9 cellular contexts compared by ENCODE assay signal in genomic region chr3:71102111-71103039, GRCh38.
DNase-seq lines count a peak whose midpoint lies in the region; ATAC-seq, FAIRE-seq and TF ChIP-seq lines count a peak whose summit lies in the region.
"Had no signal": no experiment of that assay in that cellular context is flagged by ENCODE, and none has a peak within 500 bp of the region (broad histone marks: within the 10 kb centered on the region; RNA-seq: fewer than 3 reads in every experiment).

No MANE protein-coding gene starts in this region.

- H3K9me3 ChIP-seq in A549 = no peaks in the 10 kb centered on the region
- no peaks in the 10 kb centered on the region for H3K9me3 ChIP-seq in body of pancreas

- TF ChIP-seq POLR2A in A549 (IDR thresholded peaks at IDR 0.05; ENCODE audit: low read length) = no peak
- no peak for TF ChIP-seq POLR2A in body of pancreas (IDR thresholded peaks at IDR 0.05)

- 52% methylated on average over 11 of the region's 11 CpGs for WGBS in A549 (ENCODE audit: missing lambda C conversion rate)
- 54 to 65% methylated on average over 11 of the region's 11 CpGs for WGBS in body of pancreas, 2 donors

- ATAC-seq in A549 (peak; percentile 84 to 90), body of pancreas (peak; percentile 67), HG03175 (IDR thresholded peaks at IDR 0.05; ENCODE audit: unreplicated experiment) (no peak), HG03095 (IDR thresholded peaks at IDR 0.05; ENCODE audit: unreplicated experiment) (no peak)

- FAIRE-seq in A549 (lab: Jason Lieb, UNC) = no peak

- TF ChIP-seq CTCF in A549 (IDR thresholded peaks at IDR 0.05) (no peak), body of pancreas (IDR thresholded peaks at IDR 0.05) (no peak)

- 0 out of 3 replicates have a peak overlapping the region, but pooled peaks have one; percentile 7 for H3K4me3 ChIP-seq in A549
- no peak overlapping the region for H3K4me3 ChIP-seq in body of pancreas

- no peak; a peak in 1 of 5 replicates for TF ChIP-seq RAD21 in A549 (conservative IDR thresholded peaks at IDR 0.05 in 1 of 2, IDR thresholded peaks at IDR 0.05 in 1 of 2)

- H3K4me2 ChIP-seq in A549 = peak overlapping the region; percentile 66

- POLR2A ChIA-PET in A549 (lab: Yijun Ruan, JAX) = interaction anchor here (0.6 to 1.0 kb wide), 3 partner anchors 18 to 152 kb away, joined by 3 to 5 read pairs (median 3); no protein-coding TSS in a partner anchor

- intact Hi-C loops in body of pancreas (cut with DNase I) = no loop called here

- DNase-seq in A549 (ENCODE audit: low read depth in 1 of 2, low spot score in 1 of 2) = peak in 1 of 2 experiments; percentile 71
- DNase-seq in LHCN-M2 (ENCODE audit: low read depth) = peak; percentile 87
- DNase-seq in body of pancreas = peak in 1 of 4 donors; percentile 27
- DNase-seq in lung microvascular endothelial cell (ENCODE audit: low read depth in 2 of 2) = peak; percentile 89 to 95
- no peak for DNase-seq in DMS114 treated with DMSO at 0.1 percent for 48 hours (lab: John Stamatoyannopoulos, UW; ENCODE audit: unreplicated experiment)
- DNase-seq in NCI-H2227 treated with DMSO at 0.1 percent for 48 hours (lab: John Stamatoyannopoulos, UW) = no peak

- H3K27me3 ChIP-seq in body of pancreas = no peaks in the 10 kb centered on the region

- CTCF ChIA-PET in A549 (lab: Yijun Ruan, JAX) = interaction anchor here (1.5 to 2.4 kb wide), 2 partner anchors 8 to 34 kb away, joined by 4 read pairs; no protein-coding TSS in a partner anchor

- no peaks in the 10 kb centered on the region for H3K36me3 ChIP-seq in body of pancreas (replicated peaks in 1 of 2; ENCODE audit: insufficient read depth in 1 of 2, low read depth in 2 of 2)

- peaks cover 48% of the 10 kb centered on the region for H3K4me1 ChIP-seq in A549
- peaks cover 52% of the 10 kb centered on the region for H3K4me1 ChIP-seq in body of pancreas
- H3K4me1 ChIP-seq: parathyroid adenoma had no signal

- TF ChIP-seq EP300 in A549 (IDR thresholded peaks at IDR 0.05) = peak; percentile 74 to 77; a peak in 3 of 5 replicates

- H3K27ac ChIP-seq in A549 (peak overlapping the region; percentile 66 to 77), body of pancreas (peak overlapping the region in 1 of 4 donors; percentile 11)
- H3K27ac ChIP-seq: parathyroid adenoma had no signal

TF ChIP-seq in A549, 52 proteins besides CTCF, POLR2A, EP300 and RAD21:
- TF ChIP-seq HDAC2 (IDR thresholded peaks at IDR 0.05) = no peak
- no peak for TF ChIP-seq BHLHE40 (IDR thresholded peaks at IDR 0.05; ENCODE audit: low read depth, low read length)
- TF ChIP-seq CHD2 (IDR thresholded peaks at IDR 0.05; ENCODE audit: low read length, partially characterized antibody) = no peak
- TF ChIP-seq MAFK (IDR thresholded peaks at IDR 0.05; ENCODE audit: partially characterized antibody) = no peak
- no peak for TF ChIP-seq RARB (CRISPR knock-in tag; IDR thresholded peaks at IDR 0.05)
- peak; percentile 83 for TF ChIP-seq FOSL2 (IDR thresholded peaks at IDR 0.05)
- peak; percentile 84 for TF ChIP-seq FOSL2 (CRISPR knock-in tag; IDR thresholded peaks at IDR 0.05)
- TF ChIP-seq HOXB5 (CRISPR knock-in tag; IDR thresholded peaks at IDR 0.05) = no peak
- peak; percentile 91 for TF ChIP-seq JUNB (IDR thresholded peaks at IDR 0.05)
- no peak for TF ChIP-seq HEYL (CRISPR knock-in tag; IDR thresholded peaks at IDR 0.05)
- peak; percentile 44 to 59; a peak in 2 of 4 replicates for TF ChIP-seq CEBPB (IDR thresholded peaks at IDR 0.05)
- TF ChIP-seq, protein P1, sequence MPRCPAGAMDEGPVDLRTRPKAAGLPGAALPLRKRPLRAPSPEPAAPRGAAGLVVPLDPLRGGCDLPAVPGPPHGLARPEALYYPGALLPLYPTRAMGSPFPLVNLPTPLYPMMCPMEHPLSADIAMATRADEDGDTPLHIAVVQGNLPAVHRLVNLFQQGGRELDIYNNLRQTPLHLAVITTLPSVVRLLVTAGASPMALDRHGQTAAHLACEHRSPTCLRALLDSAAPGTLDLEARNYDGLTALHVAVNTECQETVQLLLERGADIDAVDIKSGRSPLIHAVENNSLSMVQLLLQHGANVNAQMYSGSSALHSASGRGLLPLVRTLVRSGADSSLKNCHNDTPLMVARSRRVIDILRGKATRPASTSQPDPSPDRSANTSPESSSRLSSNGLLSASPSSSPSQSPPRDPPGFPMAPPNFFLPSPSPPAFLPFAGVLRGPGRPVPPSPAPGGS (IDR thresholded peaks at IDR 0.05) = peak; percentile 54; the same call in 2 of the 3 replicates
- TF ChIP-seq NFE2L2 (conservative IDR thresholded peaks at IDR 0.05; ENCODE audit: low read length) = no peak
- TF ChIP-seq SMC3 (IDR thresholded peaks at IDR 0.05) = peak; percentile 25; the same call in 1 of the 3 replicates
- peak; percentile 82; the same call in 1 of the 2 replicates for TF ChIP-seq FOXS1 (CRISPR knock-in tag; IDR thresholded peaks at IDR 0.05)
- TF ChIP-seq, protein P2, sequence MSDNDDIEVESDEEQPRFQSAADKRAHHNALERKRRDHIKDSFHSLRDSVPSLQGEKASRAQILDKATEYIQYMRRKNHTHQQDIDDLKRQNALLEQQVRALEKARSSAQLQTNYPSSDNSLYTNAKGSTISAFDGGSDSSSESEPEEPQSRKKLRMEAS (IDR thresholded peaks at IDR 0.05) = no peak
- peak; percentile 54 to 74; a peak in 3 of 5 replicates for TF ChIP-seq JUN (IDR thresholded peaks at IDR 0.05)
- no peak for TF ChIP-seq NR3C1 (IDR thresholded peaks at IDR 0.05)
- peak; percentile 47; the same call in 1 of the 2 replicates for TF ChIP-seq GATA3 (IDR thresholded peaks at IDR 0.05; ENCODE audit: borderline replicate concordance)

Comparison
In these comparisons a context has a peak if more than half of its experiments do, and no peak if none do; other contexts are left out.
1. ATAC-seq: peak in A549 (2 of 2) and body of pancreas (single experiment); none in HG03175 (single experiment) and HG03095 (single experiment).
2. DNase-seq: peak in LHCN-M2 (single experiment) and lung microvascular endothelial cell (2 of 2); none in DMS114 treated with DMSO at 0.1 percent for 48 hours (single experiment) and NCI-H2227 treated with DMSO at 0.1 percent for 48 hours (single experiment).